2 cellular contexts compared by ENCODE assay signal in genomic region chr5:69158039-69158438, GRCh38.
TF ChIP-seq lines count a peak whose summit lies in the region.

No MANE protein-coding gene starts in this region.

TF ChIP-seq in HEK293, 187 proteins besides CTCF, POLR2A, EP300 and RAD21 (continued from another document):
- no peak for TF ChIP-seq ZNF548 (tag by site-specific recombination; IDR thresholded peaks at IDR 0.05)
- no peak for TF ChIP-seq ZIC2 (tag by site-specific recombination; IDR thresholded peaks at IDR 0.05)
TF ChIP-seq in HEK293: peak in this region for 2.

TF ChIP-seq in WTC11, 78 proteins besides CTCF, POLR2A, EP300 and RAD21 (continued from another document):
- TF ChIP-seq PRDM15 (CRISPR knock-in tag; IDR thresholded peaks at IDR 0.05): no peak
